Comparison of ENCODE assay signal across 31 cellular contexts in the genomic region with DNA sequence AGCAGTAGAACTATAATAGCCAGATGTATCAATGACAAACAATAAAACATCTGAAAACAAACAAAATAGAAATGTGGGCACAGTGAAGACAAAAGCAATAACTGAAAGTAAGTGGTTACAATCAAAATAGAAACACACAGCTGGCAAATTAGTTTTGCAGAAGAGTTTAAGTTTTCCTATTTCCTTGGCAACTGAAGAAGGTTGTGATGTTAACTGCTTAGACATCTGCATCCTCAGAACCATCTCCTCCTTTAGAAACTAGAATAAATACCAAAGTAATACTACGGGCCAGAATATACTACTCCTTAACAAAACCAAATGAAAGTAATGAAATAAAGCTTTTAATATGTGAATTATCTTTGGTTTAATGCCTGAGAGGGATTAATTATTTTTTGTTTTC.
"Had no signal": no experiment of that assay in that cellular context is flagged by ENCODE, and none has a peak within 500 bp of the region (broad histone marks: within the 10 kb centered on the region; RNA-seq: fewer than 3 reads in every experiment).

No MANE protein-coding gene starts in this region.

- ATAC-seq: activated naive CD8-positive, alpha-beta T cell treated with anti-CD3 and anti-CD28 coated beads, Interleukin-2, amount 50 U/mL, for 24 hours had no signal

- DNase-seq: activated B cell treated with CpG ODN at 0.5 μM for 24 hours; activated CD4-positive, alpha-beta memory T cell treated with anti-CD3 and anti-CD28 coated beads for 36 hours; activated CD4-positive, alpha-beta T cell treated with anti-CD3 and anti-CD28 coated beads for 4 hours; activated CD4-positive, alpha-beta T cell treated with anti-CD3 and anti-CD28 coated beads, Interleukin-2, amount 50 U/mL, for 1 hour; activated CD4-positive, CD25-positive, alpha-beta regulatory T cell treated with anti-CD3 and anti-CD28 coated beads, Interleukin-2, amount 50 U/mL, for 72 hours; activated CD8-positive, alpha-beta memory T cell treated with anti-CD3 and anti-CD28 coated beads, Interleukin-2, amount 50 U/mL, for 48 hours; activated effector memory CD4-positive, alpha-beta T cell treated with Interleukin-2 at 50 U/mL for 16 hours; activated naive CD4-positive, alpha-beta T cell treated with anti-CD3 and anti-CD28 coated beads, Interleukin-2, amount 10 ng/mL, durations not matched to agents 7 days and 5 days; activated naive CD8-positive, alpha-beta T cell treated with anti-CD3 and anti-CD28 coated beads, Interleukin-2, amount 50 U/mL, for 24 hours; activated T-cell treated with anti-CD3 and anti-CD28 coated beads, Interleukin-2, amount 50 U/mL, for 48 hours; anterior cingulate cortex; caudate nucleus; cerebellar nuclear complex; NCI-H1048; NCI-H1105 treated with DMSO at 0.1 percent for 48 hours; NCI-H1436; NCI-H1694; NCI-H1930; NCI-H2081 treated with DMSO at 0.1 percent for 48 hours; NCI-H226; NCI-H446 treated with DMSO at 0.1 percent for 48 hours; NCI-H524; NCI-H69; NCI-H82; OCI-M1; Right ventricle myocardium superior; SW 1271; T-helper 1 cell; T-helper 2 cell; T-helper 9 cell had no signal

- H3K27ac ChIP-seq: VCaP had no signal
